ENCODE assay signal across 30 cellular contexts in the genomic region with DNA sequence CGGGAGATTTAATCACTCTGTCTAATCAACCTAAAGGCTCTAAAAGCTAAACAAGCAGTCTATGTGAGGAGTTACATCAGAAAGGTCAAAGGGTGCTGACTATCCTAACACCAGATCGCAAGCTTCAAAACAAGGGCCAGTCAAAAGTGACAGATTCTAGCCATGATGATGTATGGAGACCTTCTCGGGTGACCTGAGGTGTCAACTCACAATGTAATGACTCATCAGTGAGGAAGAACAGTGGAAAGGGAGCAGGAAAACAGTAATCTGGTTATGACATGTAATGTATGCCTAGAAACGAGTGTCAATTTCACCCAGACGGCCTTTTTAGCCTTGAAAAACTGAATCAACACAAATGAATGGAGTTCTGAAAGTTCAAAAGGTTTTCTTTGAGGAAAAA.
DNase-seq lines count a peak whose midpoint lies in the region; ATAC-seq and TF ChIP-seq lines count a peak whose summit lies in the region.
"Had no signal": no experiment of that assay in that cellular context is flagged by ENCODE, and none has a peak within 500 bp of the region (broad histone marks: within the 10 kb centered on the region; RNA-seq: fewer than 3 reads in every experiment).

No MANE protein-coding gene starts in this region.

- H3K9me3 Mint-ChIP-seq in type B pancreatic cell = no peaks in the 10 kb centered on the region
- H3K9me3 Mint-ChIP-seq: activated CD4-positive, alpha-beta T cell treated with anti-CD3 and anti-CD28 coated beads, Interleukin-2, amount 10 ng/mL, durations not matched to agents 7 days and 5 days; activated naive CD4-positive, alpha-beta T cell treated with anti-CD3 and anti-CD28 coated beads, Interleukin-2, amount 10 ng/mL, durations not matched to agents 7 days and 5 days; CD4-positive, alpha-beta T cell had no signal

- intact Hi-C loops in A673 (cut with micrococcal nuclease; ENCODE audit: unreplicated experiment) = no loop called here

- no peak overlapping the region for H3K27ac Mint-ChIP-seq in type B pancreatic cell
- H3K27ac Mint-ChIP-seq: activated CD4-positive, alpha-beta T cell treated with anti-CD3 and anti-CD28 coated beads, Interleukin-2, amount 10 ng/mL, durations not matched to agents 7 days and 5 days; activated naive CD4-positive, alpha-beta T cell treated with anti-CD3 and anti-CD28 coated beads, Interleukin-2, amount 10 ng/mL, durations not matched to agents 7 days and 5 days; CD4-positive, alpha-beta T cell had no signal

- H3K4me3 Mint-ChIP-seq in type B pancreatic cell = peak overlapping the region; percentile 14
- H3K4me3 Mint-ChIP-seq: activated CD4-positive, alpha-beta T cell treated with anti-CD3 and anti-CD28 coated beads, Interleukin-2, amount 10 ng/mL, durations not matched to agents 7 days and 5 days; activated naive CD4-positive, alpha-beta T cell treated with anti-CD3 and anti-CD28 coated beads, Interleukin-2, amount 10 ng/mL, durations not matched to agents 7 days and 5 days; CD4-positive, alpha-beta T cell; nephron had no signal

- H3K27me3 ChIP-seq in A673 (replicated peaks; ENCODE audit: insufficient read depth, low read depth, low read length, poor library complexity) (no peaks in the 10 kb centered on the region), WERI-Rb-1 (ENCODE audit: insufficient read depth, low read depth, severe bottlenecking) (no peaks in the 10 kb centered on the region)
- H3K27me3 ChIP-seq: heart right ventricle, tibial artery had no signal

- no peak overlapping the region for H3K27ac ChIP-seq in A673 (ENCODE audit: low read depth, low read length, poor library complexity, severe bottlenecking)
- H3K27ac ChIP-seq in WERI-Rb-1 = no peak overlapping the region
- H3K27ac ChIP-seq: epithelial cell of prostate, heart right ventricle, parathyroid adenoma, tibial artery had no signal

- CTCF ChIA-PET in A673 (lab: Charles Lee) = no interaction called here

- H3K36me3 ChIP-seq in A673 (ENCODE audit: insufficient read depth, low read length, poor library complexity, severe bottlenecking) (no peaks in the 10 kb centered on the region), WERI-Rb-1 (no peaks in the 10 kb centered on the region)
- H3K36me3 ChIP-seq: heart right ventricle, tibial artery had no signal

- no peaks in the 10 kb centered on the region for H3K36me3 Mint-ChIP-seq in type B pancreatic cell
- H3K36me3 Mint-ChIP-seq: activated naive CD4-positive, alpha-beta T cell treated with anti-CD3 and anti-CD28 coated beads, Interleukin-2, amount 10 ng/mL, durations not matched to agents 7 days and 5 days had no signal

- no TSS peak for BruUV-seq in A673 (replicated peaks; lab: Mats Ljungman, UMichigan)

- no peak overlapping the region for H3K4me3 ChIP-seq in epithelial cell of esophagus (ENCODE audit: low read length)
- H3K4me3 ChIP-seq in A673 (ENCODE audit: low read depth, low read length, poor library complexity, severe bottlenecking) = no peak overlapping the region
- no peak overlapping the region for H3K4me3 ChIP-seq in WERI-Rb-1 (ENCODE audit: low read depth, low read length)
- H3K4me3 ChIP-seq: heart right ventricle, tibial artery had no signal

- ATAC-seq in GM21786 (IDR thresholded peaks at IDR 0.05; ENCODE audit: unreplicated experiment) = peak; percentile 49
- ATAC-seq: heart right ventricle; left cardiac atrium; right cardiac atrium; SK-N-SH treated with all-trans-retinoic acid at 6 μM for 48 hours; stimulated activated naive CD8-positive, alpha-beta T cell treated with anti-CD3 and anti-CD28 coated beads, Interleukin-15, Interleukin-2, amounts not matched to agents 100 U/mL and 50 U/mL, for 24 hours had no signal

- no peaks in the 10 kb centered on the region for H3K4me1 ChIP-seq in A673 (ENCODE audit: insufficient read depth, low read length, poor library complexity, severe bottlenecking)
- H3K4me1 ChIP-seq: heart right ventricle, parathyroid adenoma, tibial artery had no signal

- POLR2A ChIA-PET in A673 (lab: Charles Lee; ENCODE audit: low non-redundant PET) = no interaction called here

- H3K4me1 Mint-ChIP-seq in type B pancreatic cell (ENCODE audit: unreplicated experiment) = peaks cover 16% of the 10 kb centered on the region
- H3K4me1 Mint-ChIP-seq: activated CD4-positive, alpha-beta T cell treated with anti-CD3 and anti-CD28 coated beads, Interleukin-2, amount 10 ng/mL, durations not matched to agents 7 days and 5 days; activated naive CD4-positive, alpha-beta T cell treated with anti-CD3 and anti-CD28 coated beads, Interleukin-2, amount 10 ng/mL, durations not matched to agents 7 days and 5 days had no signal

- DNase-seq in NCI-H69 (lab: John Stamatoyannopoulos, UW) = peak; percentile 4
- peak; percentile 65 for DNase-seq in epithelial cell of esophagus (ENCODE audit: low read depth)
- no peak for DNase-seq in type B pancreatic cell (ENCODE audit: extremely low spot score, unreplicated experiment)
- DNase-seq in activated CD4-positive, CD25-positive, alpha-beta regulatory T cell (lab: John Stamatoyannopoulos, UW) = no peak
- DNase-seq in A673 (ENCODE audit: low spot score) = no peak
- no peak for DNase-seq in WERI-Rb-1
- DNase-seq: activated CD4-positive, alpha-beta T cell treated with anti-CD3 and anti-CD28 coated beads, Interleukin-2, amount 10 ng/mL, durations not matched to agents 7 days and 5 days; activated naive CD4-positive, alpha-beta T cell treated with anti-CD3 and anti-CD28 coated beads, Interleukin-2, amount 10 ng/mL, durations not matched to agents 7 days and 5 days; caudate nucleus; CD4-positive, alpha-beta T cell; DMS 273 treated with DMSO at 0.1 percent for 48 hours; foreskin fibroblast; heart right ventricle; IMR-90; left cardiac atrium; midbrain; MM.1S; NCI-H1417 treated with DMSO at 0.1 percent for 48 hours; NCI-H2081 treated with DMSO at 0.1 percent for 48 hours; NCI-H446; right cardiac atrium; stimulated activated CD4-positive, alpha-beta T cell treated with anti-CD3 and anti-CD28 coated beads, Interleukin-4, amount 100 ng/mL, for 4 hours; stimulated activated naive CD8-positive, alpha-beta T cell treated with anti-CD3 and anti-CD28 coated beads, Interleukin-15, Interleukin-2, amounts not matched to agents 100 U/mL and 50 U/mL, for 24 hours; T-helper 2 cell; tibial artery had no signal

- TF ChIP-seq CTCF in epithelial cell of esophagus (IDR thresholded peaks at IDR 0.05; ENCODE audit: insufficient read depth, low read depth, low read length, missing control alignments) (no peak), type B pancreatic cell (conservative IDR thresholded peaks at IDR 0.05) (no peak), A673 (conservative IDR thresholded peaks at IDR 0.05; ENCODE audit: low read depth, low read length) (no peak), WERI-Rb-1 (IDR thresholded peaks at IDR 0.05; ENCODE audit: low read depth, low read length) (no peak)

- H3K27me3 Mint-ChIP-seq in type B pancreatic cell = peaks cover 4% of the 10 kb centered on the region
- H3K27me3 Mint-ChIP-seq: activated CD4-positive, alpha-beta T cell treated with anti-CD3 and anti-CD28 coated beads, Interleukin-2, amount 10 ng/mL, durations not matched to agents 7 days and 5 days; activated naive CD4-positive, alpha-beta T cell treated with anti-CD3 and anti-CD28 coated beads, Interleukin-2, amount 10 ng/mL, durations not matched to agents 7 days and 5 days; CD4-positive, alpha-beta T cell had no signal

- H3K9me3 ChIP-seq in A673 (ENCODE audit: low read depth, low read length, poor library complexity, severe bottlenecking) = no peaks in the 10 kb centered on the region
- H3K9me3 ChIP-seq in WERI-Rb-1 (ENCODE audit: severe bottlenecking) = no peaks in the 10 kb centered on the region
- H3K9me3 ChIP-seq: heart right ventricle, tibial artery had no signal

Comparison
In these comparisons a context has a peak if more than half of its experiments do, and no peak if none do; other contexts are left out.
1. DNase-seq: peak in NCI-H69 (single experiment) and epithelial cell of esophagus (single experiment); none in type B pancreatic cell (single experiment), activated CD4-positive, CD25-positive, alpha-beta regulatory T cell (0 of 4), A673 (single experiment) and WERI-Rb-1 (single experiment).